29 cellular contexts compared by ENCODE assay signal in genomic region chr11:124122123-124122522, GRCh38.
"Had no signal": no experiment of that assay in that cellular context is flagged by ENCODE, and none has a peak within 500 bp of the region (broad histone marks: within the 10 kb centered on the region; RNA-seq: fewer than 3 reads in every experiment).

No MANE protein-coding gene starts in this region.

- H3K4me1 ChIP-seq: SJCRH30 had no signal

- H3K27ac ChIP-seq: body of pancreas, SJCRH30 had no signal

- H3K9me3 ChIP-seq: adrenal gland, body of pancreas, SJCRH30, SK-N-SH had no signal

- H3K4me2 ChIP-seq: SK-N-SH had no signal

- H3K9ac ChIP-seq: SK-N-SH had no signal

- H3K4me3 Mint-ChIP-seq: activated CD4-positive, alpha-beta T cell treated with anti-CD3 and anti-CD28 coated beads, Interleukin-2, amount 10 ng/mL, durations not matched to agents 24 days and 14 days; activated naive CD4-positive, alpha-beta T cell treated with anti-CD3 and anti-CD28 coated beads for 36 hours; activated naive CD8-positive, alpha-beta T cell treated with anti-CD3 and anti-CD28 coated beads, Interleukin-2, amount 10 ng/mL, durations not matched to agents 7 days and 5 days; activated T-cell treated with anti-CD3 and anti-CD28 coated beads, Interleukin-2, amount 50 U/mL, for 4 hours; WTC11 had no signal

- H3K27me3 ChIP-seq: adrenal gland, body of pancreas, SJCRH30 had no signal

- ATAC-seq: activated T-cell treated with anti-CD3 and anti-CD28 coated beads, Interleukin-2, amount 50 U/mL, for 4 hours; body of pancreas; Panc1; Right ventricle myocardium inferior; WTC11 had no signal

- H3K27me3 Mint-ChIP-seq: activated CD4-positive, alpha-beta T cell treated with anti-CD3 and anti-CD28 coated beads, Interleukin-2, amount 10 ng/mL, durations not matched to agents 24 days and 14 days; activated naive CD8-positive, alpha-beta T cell treated with anti-CD3 and anti-CD28 coated beads, Interleukin-2, amount 10 ng/mL, durations not matched to agents 7 days and 5 days had no signal

- H3K9me3 Mint-ChIP-seq: activated CD4-positive, alpha-beta T cell treated with anti-CD3 and anti-CD28 coated beads, Interleukin-2, amount 10 ng/mL, durations not matched to agents 24 days and 14 days; activated naive CD4-positive, alpha-beta T cell treated with anti-CD3 and anti-CD28 coated beads for 36 hours; activated naive CD8-positive, alpha-beta T cell treated with anti-CD3 and anti-CD28 coated beads, Interleukin-2, amount 10 ng/mL, durations not matched to agents 7 days and 5 days; activated T-cell treated with anti-CD3 and anti-CD28 coated beads, Interleukin-2, amount 50 U/mL, for 4 hours had no signal

- DNase-seq: activated CD4-positive, alpha-beta T cell treated with anti-CD3 and anti-CD28 coated beads for 1 hour; activated CD4-positive, alpha-beta T cell treated with anti-CD3 and anti-CD28 coated beads, Interleukin-2, amount 10 ng/mL, durations not matched to agents 24 days and 14 days; activated CD4-positive, alpha-beta T cell treated with anti-CD3 and anti-CD28 coated beads, Interleukin-2, amount 50 U/mL, for 48 hours; activated CD8-positive, alpha-beta memory T cell treated with anti-CD3 and anti-CD28 coated beads for 24 hours; activated gamma-delta T cell; activated naive CD4-positive, alpha-beta T cell treated with anti-CD3 and anti-CD28 coated beads for 36 hours; activated naive CD8-positive, alpha-beta T cell treated with anti-CD3 and anti-CD28 coated beads, Interleukin-2, amount 10 ng/mL, durations not matched to agents 7 days and 5 days; activated T-cell treated with anti-CD3 and anti-CD28 coated beads, Interleukin-2, amount 50 U/mL, for 4 hours; adrenal gland; anterior cingulate cortex; body of pancreas; central memory CD4-positive, alpha-beta T cell; MM.1S; NCI-H1105 treated with DMSO at 0.1 percent for 48 hours; NCI-H1436 treated with DMSO at 0.1 percent for 48 hours; NCI-H187; NCI-H2081 treated with DMSO at 0.1 percent for 48 hours; NCI-H2171; NCI-H2227 treated with DMSO at 0.1 percent for 48 hours; NCI-H446 treated with DMSO at 0.1 percent for 48 hours; NCI-H524 treated with DMSO at 0.1 percent for 48 hours; NCI-H774; RPMI8226; SK-N-SH; T-helper 1 cell had no signal

- H3K4me3 ChIP-seq: adrenal gland, body of pancreas, SJCRH30 had no signal

- H3K27ac Mint-ChIP-seq: activated CD4-positive, alpha-beta T cell treated with anti-CD3 and anti-CD28 coated beads, Interleukin-2, amount 10 ng/mL, durations not matched to agents 24 days and 14 days; activated naive CD4-positive, alpha-beta T cell treated with anti-CD3 and anti-CD28 coated beads for 36 hours; activated naive CD8-positive, alpha-beta T cell treated with anti-CD3 and anti-CD28 coated beads, Interleukin-2, amount 10 ng/mL, durations not matched to agents 7 days and 5 days; WTC11 had no signal
